ENCODE assay signal across 28 cellular contexts in genomic region chr4:1543561-1543960, GRCh38.
"Had no signal": no experiment of that assay in that cellular context is flagged by ENCODE, and none has a peak within 500 bp of the region (broad histone marks: within the 10 kb centered on the region; RNA-seq: fewer than 3 reads in every experiment).

No MANE protein-coding gene starts in this region.

- ATAC-seq: activated CD8-positive, alpha-beta memory T cell treated with anti-CD3 and anti-CD28 coated beads, Interleukin-2, amount 10 ng/mL, durations not matched to agents 7 days and 5 days; activated CD8-positive, alpha-beta T cell treated with anti-CD3 and anti-CD28 coated beads, Interleukin-2, amount 10 ng/mL, durations not matched to agents 7 days and 5 days; activated naive CD8-positive, alpha-beta T cell treated with anti-CD3 and anti-CD28 coated beads, Interleukin-2, amount 50 U/mL, for 24 hours; stimulated activated memory B cell treated with anti-CD40 and anti-IgM and Interleukin-4, amounts not matched to agents 10 μg/mL and 1 μg/mL and 100 μg/mL, for 72 hours; stimulated activated naive CD8-positive, alpha-beta T cell treated with anti-CD3 and anti-CD28 coated beads, Interleukin-15, amount 100 ng/mL, for 72 hours; upper lobe of right lung; WTC11 had no signal

- H3K27me3 ChIP-seq: thyroid gland, upper lobe of right lung had no signal

- H3K36me3 Mint-ChIP-seq: activated CD8-positive, alpha-beta memory T cell treated with anti-CD3 and anti-CD28 coated beads, Interleukin-2, amount 10 ng/mL, durations not matched to agents 7 days and 5 days; activated naive CD4-positive, alpha-beta T cell treated with anti-CD3 and anti-CD28 coated beads, Interleukin-2, amount 50 U/mL, for 24 hours; mesothelial cell of epicardium; naive B cell; stimulated activated memory B cell treated with anti-CD40 and anti-IgM and Interleukin-4, amounts not matched to agents 10 μg/mL and 1 μg/mL and 100 μg/mL, for 72 hours; WTC11 had no signal

- H3K4me3 ChIP-seq: breast epithelium, esophagus squamous epithelium, sigmoid colon, thyroid gland, upper lobe of right lung had no signal

- DNase-seq: activated CD4-positive, alpha-beta T cell treated with anti-CD3 and anti-CD28 coated beads for 1 hour; activated CD4-positive, alpha-beta T cell treated with anti-CD3 and anti-CD28 coated beads, Interleukin-2, amount 50 U/mL, for 1 hour; activated CD8-positive, alpha-beta memory T cell treated with anti-CD3 and anti-CD28 coated beads, Interleukin-2, amount 10 ng/mL, durations not matched to agents 7 days and 5 days; activated CD8-positive, alpha-beta T cell treated with anti-CD3 and anti-CD28 coated beads, Interleukin-2, amount 10 ng/mL, durations not matched to agents 7 days and 5 days; activated naive CD8-positive, alpha-beta T cell treated with anti-CD3 and anti-CD28 coated beads, Interleukin-2, amount 50 U/mL, for 24 hours; activated T-cell treated with anti-CD3 and anti-CD28 coated beads, Interleukin-2, amount 50 U/mL, for 48 hours; amygdala; dermis blood vessel endothelial cell; effector CD4-positive, alpha-beta T cell; esophagus squamous epithelium; foreskin melanocyte; naive B cell; sigmoid colon; small intestine; stimulated activated CD4-positive, alpha-beta T cell treated with anti-CD3 and anti-CD28 coated beads, Interleukin-1b, Interleukin-23, amount 100 ng/mL, for 48 hours; stimulated activated CD4-positive, alpha-beta T cell treated with anti-CD3 and anti-CD28 coated beads, Interleukin-4, amount 100 ng/mL, for 4 hours; stimulated activated CD8-positive, alpha-beta memory T cell treated with anti-CD3 and anti-CD28 coated beads, Interleukin-4, amount 100 ng/mL, for 48 hours; stimulated activated naive CD8-positive, alpha-beta T cell treated with anti-CD3 and anti-CD28 coated beads, Interleukin-15, amount 100 ng/mL, for 72 hours; T-helper 2 cell; thyroid gland; upper lobe of right lung had no signal

- H3K9me3 Mint-ChIP-seq: activated naive CD4-positive, alpha-beta T cell treated with anti-CD3 and anti-CD28 coated beads, Interleukin-2, amount 50 U/mL, for 24 hours; activated naive CD8-positive, alpha-beta T cell treated with anti-CD3 and anti-CD28 coated beads, Interleukin-2, amount 50 U/mL, for 24 hours; activated T-helper 2 cell treated with anti-CD3 and anti-CD28 coated beads, Interferon-gamma antibody, Interleukin-2, Interleukin-4, amounts not matched to agents 10 μg/mL and 5 μg/mL and 100 μg/mL, durations not matched to agents 14 hours and 24 hours and 36 hours; central memory CD8-positive, alpha-beta T cell; mesothelial cell of epicardium; naive B cell; stimulated activated memory B cell treated with anti-CD40 and anti-IgM and Interleukin-4, amounts not matched to agents 10 μg/mL and 1 μg/mL and 100 μg/mL, for 72 hours; stimulated activated naive CD8-positive, alpha-beta T cell treated with anti-CD3 and anti-CD28 coated beads, Interleukin-15, amount 100 ng/mL, for 72 hours; WTC11 had no signal

- H3K27ac Mint-ChIP-seq: activated CD8-positive, alpha-beta memory T cell treated with anti-CD3 and anti-CD28 coated beads, Interleukin-2, amount 10 ng/mL, durations not matched to agents 7 days and 5 days; activated CD8-positive, alpha-beta T cell treated with anti-CD3 and anti-CD28 coated beads, Interleukin-2, amount 10 ng/mL, durations not matched to agents 7 days and 5 days; activated naive CD4-positive, alpha-beta T cell treated with anti-CD3 and anti-CD28 coated beads, Interleukin-2, amount 50 U/mL, for 24 hours; activated naive CD8-positive, alpha-beta T cell treated with anti-CD3 and anti-CD28 coated beads, Interleukin-2, amount 50 U/mL, for 24 hours; activated T-helper 2 cell treated with anti-CD3 and anti-CD28 coated beads, Interferon-gamma antibody, Interleukin-2, Interleukin-4, amounts not matched to agents 10 μg/mL and 5 μg/mL and 100 μg/mL, durations not matched to agents 14 hours and 24 hours and 36 hours; mesothelial cell of epicardium; naive B cell; stimulated activated memory B cell treated with anti-CD40 and anti-IgM and Interleukin-4, amounts not matched to agents 10 μg/mL and 1 μg/mL and 100 μg/mL, for 72 hours; WTC11 had no signal

- H3K36me3 ChIP-seq: breast epithelium, esophagus squamous epithelium, sigmoid colon, thyroid gland, upper lobe of right lung had no signal

- H3K4me1 ChIP-seq: breast epithelium had no signal

- H3K27me3 Mint-ChIP-seq: activated naive CD4-positive, alpha-beta T cell treated with anti-CD3 and anti-CD28 coated beads, Interleukin-2, amount 50 U/mL, for 24 hours had no signal

- H3K4me3 Mint-ChIP-seq: activated CD8-positive, alpha-beta memory T cell treated with anti-CD3 and anti-CD28 coated beads, Interleukin-2, amount 10 ng/mL, durations not matched to agents 7 days and 5 days; activated CD8-positive, alpha-beta T cell treated with anti-CD3 and anti-CD28 coated beads, Interleukin-2, amount 10 ng/mL, durations not matched to agents 7 days and 5 days; activated naive CD8-positive, alpha-beta T cell treated with anti-CD3 and anti-CD28 coated beads, Interleukin-2, amount 50 U/mL, for 24 hours; central memory CD8-positive, alpha-beta T cell; mesothelial cell of epicardium; naive B cell; stimulated activated memory B cell treated with anti-CD40 and anti-IgM and Interleukin-4, amounts not matched to agents 10 μg/mL and 1 μg/mL and 100 μg/mL, for 72 hours; stimulated activated naive CD8-positive, alpha-beta T cell treated with anti-CD3 and anti-CD28 coated beads, Interleukin-15, amount 100 ng/mL, for 72 hours; WTC11 had no signal

- H3K9me3 ChIP-seq: breast epithelium, esophagus squamous epithelium, sigmoid colon, thyroid gland, upper lobe of right lung had no signal

- H3K27ac ChIP-seq: breast epithelium, sigmoid colon, thyroid gland, upper lobe of right lung had no signal
